ENCODE assay signal across 9 cellular contexts in genomic region chr7:100895701-100895955, GRCh38. TPM values are rescaled to one million over a fixed set of nuclear protein-coding genes. Genes with fewer than 3 reads are reported as not detected.
A peak's percentile ranks its signal among the peaks of the same experiment; 100 is the strongest.
DNase-seq lines count a peak whose midpoint lies in the region; ATAC-seq lines count a peak whose summit lies in the region.
"Had no signal": no experiment of that assay in that cellular context is flagged by ENCODE, and none has a peak within 500 bp of the region (broad histone marks: within the 10 kb centered on the region; RNA-seq: fewer than 3 reads in every experiment).

TSS of gene ACHE (minus strand) at chr7:100895888. CDS start at chr7:100894232, 1,656 bp downstream.

- H3K27ac ChIP-seq in Karpas-422 (ENCODE audit: low read length), result no peak within 1 kb of the TSS
- no peak within 1 kb of the TSS for H3K27ac ChIP-seq in ectodermal cell (ENCODE audit: insufficient read depth, low read depth, low read length, poor library complexity, severe bottlenecking)
- H3K27ac ChIP-seq: epithelial cell of prostate had no signal

- peak within 1 kb of the TSS; percentile 13; the same call in 1 of the 2 replicates for H3K9ac ChIP-seq in Karpas-422 (ENCODE audit: low read length)

- no peaks in the 10 kb centered on the region for H4K20me1 ChIP-seq in Karpas-422 (ENCODE audit: insufficient read depth, low read depth, low read length)

- H3K4me2 ChIP-seq in Karpas-422 (ENCODE audit: low read depth, low read length, poor library complexity, severe bottlenecking), result peak within 1 kb of the TSS; percentile 26

- no peak for ATAC-seq in HG02938 (IDR thresholded peaks at IDR 0.05; ENCODE audit: unreplicated experiment)

- H3K27me3 ChIP-seq in Karpas-422 (ENCODE audit: low read length), result no peaks in the 10 kb centered on the region
- H3K27me3 ChIP-seq in ectodermal cell (ENCODE audit: control insufficient read depth, insufficient read depth, low read length, poor library complexity, severe bottlenecking), result peaks cover 36% of the 10 kb centered on the region

- no peak within 1 kb of the TSS for H2AFZ ChIP-seq in Karpas-422 (ENCODE audit: low read length)

- H3K79me2 ChIP-seq in Karpas-422 (ENCODE audit: low read length), result no peaks in the 10 kb centered on the region

- H3K9me3 ChIP-seq in Karpas-422 (ENCODE audit: low read length) (no peaks in the 10 kb centered on the region), ectodermal cell (ENCODE audit: control insufficient read depth, low read length) (no peaks in the 10 kb centered on the region)

- DNase-seq in 8988T (peak; percentile 59), Karpas-422 (no peak), myocyte (ENCODE audit: low read depth) (no peak), NCI-H2029 treated with DMSO at 0.1 percent for 48 hours (lab: John Stamatoyannopoulos, UW) (no peak), NOMO-1 treated with DMSO at 0.1 percent for 48 hours (lab: John Stamatoyannopoulos, UW; ENCODE audit: unreplicated experiment) (no peak)
- DNase-seq in stimulated activated CD4-positive, alpha-beta T cell treated with anti-CD3 and anti-CD28 coated beads, Interleukin-1b, Interleukin-23, amount 100 ng/mL, for 48 hours, result no peak

- no peaks in the 10 kb centered on the region for H3K36me3 ChIP-seq in Karpas-422 (ENCODE audit: insufficient read depth, low read length)
- H3K36me3 ChIP-seq in ectodermal cell (ENCODE audit: control insufficient read depth, insufficient read depth, low read length), result no peaks in the 10 kb centered on the region

- H3K4me3 ChIP-seq in Karpas-422 (ENCODE audit: low read length), result peak within 1 kb of the TSS; percentile 5; the same call in 1 of the 2 replicates
- H3K4me3 ChIP-seq in ectodermal cell (ENCODE audit: insufficient read depth, low read depth, low read length), result peak within 1 kb of the TSS; percentile 38

- H3K4me1 ChIP-seq in Karpas-422 (ENCODE audit: low read length) (peaks cover 10% of the 10 kb centered on the region), ectodermal cell (ENCODE audit: control insufficient read depth, insufficient read depth, low read length) (peaks cover 16% of the 10 kb centered on the region)

- WGBS in ectodermal cell, 2 experiments, result 0 to 4% methylated on average over 26 to 32 of the region's 32 CpGs

- no peaks in the 10 kb centered on the region for H3K9me2 ChIP-seq in Karpas-422 (replicated peaks; ENCODE audit: insufficient read depth, low read length)

RNA-seq across cellular contexts. Expression of gene ACHE, which starts in this region (rescaled TPM):
- not detected in 2 replicates for total RNA-seq in Karpas-422 (2014; rRNA removed; shearing (Covaris generic); ENCODE audit: low replicate concordance)
- 1.6 TPM for polyA plus RNA-seq in ectodermal cell (2013, experiment 1 of 4)
- polyA plus RNA-seq in ectodermal cell (2013, experiment 2 of 4), result 2.1 TPM
- polyA plus RNA-seq in ectodermal cell (2013, experiment 3 of 4), result 1.4 TPM
- 1.7 TPM for polyA plus RNA-seq in ectodermal cell (2013, experiment 4 of 4)
- 51.0 and 84.4 TPM in 2 replicates for total RNA-seq in myocyte
- 6.8 TPM for polyA plus RNA-seq in myocyte (2012)

Comparison
In these comparisons a context has a peak if more than half of its experiments do, and no peak if none do; other contexts are left out.
1. RNA of gene ACHE (total RNA-seq): 51.0 to 84.4 TPM in myocyte; not detected in Karpas-422; every median in the first group is over 10 times any median in the second.